Comparison of ENCODE assay signal across 22 cellular contexts in genomic region chr7:14420768-14421167, GRCh38.
"Had no signal": no experiment of that assay in that cellular context is flagged by ENCODE, and none has a peak within 500 bp of the region (broad histone marks: within the 10 kb centered on the region; RNA-seq: fewer than 3 reads in every experiment).

No MANE protein-coding gene starts in this region.

- H3K9me3 ChIP-seq: body of pancreas, esophagus squamous epithelium, thyroid gland had no signal

- H3K36me3 ChIP-seq: esophagus squamous epithelium, neural progenitor cell, thyroid gland had no signal

- H3K4me1 ChIP-seq: body of pancreas, neural progenitor cell, parathyroid adenoma, thyroid gland had no signal

- H3K4me3 ChIP-seq: body of pancreas, esophagus squamous epithelium, neural progenitor cell, smooth muscle cell, thyroid gland had no signal

- H3K27ac ChIP-seq: body of pancreas, esophagus squamous epithelium, neural progenitor cell, parathyroid adenoma, thyroid gland had no signal

- DNase-seq: activated CD4-positive, alpha-beta memory T cell treated with anti-CD3 and anti-CD28 coated beads, Interleukin-2, amount 10 ng/mL, durations not matched to agents 7 days and 5 days; activated CD4-positive, alpha-beta T cell treated with anti-CD3 and anti-CD28 coated beads for 48 hours; activated CD4-positive, CD25-positive, alpha-beta regulatory T cell; activated CD8-positive, alpha-beta memory T cell treated with anti-CD3 and anti-CD28 coated beads, Interleukin-2, amount 10 ng/mL, durations not matched to agents 7 days and 5 days; activated naive CD4-positive, alpha-beta T cell; activated naive CD8-positive, alpha-beta T cell treated with anti-CD3 and anti-CD28 coated beads for 36 hours; amniotic stem cell; dermis blood vessel endothelial cell; effector memory CD4-positive, alpha-beta T cell; esophagus squamous epithelium; mesenchymal stem cell; naive thymus-derived CD4-positive, alpha-beta T cell; stimulated activated CD4-positive, alpha-beta T cell treated with anti-CD3 and anti-CD28 coated beads, Interleukin-4, amount 100 ng/mL, for 24 hours; stimulated activated naive B cell treated with anti-CD40 and anti-IgM and Interleukin-4, amounts not matched to agents 10 μg/mL and 1 μg/mL and 100 μg/mL, for 72 hours; thyroid gland had no signal

- ATAC-seq: activated CD8-positive, alpha-beta memory T cell treated with anti-CD3 and anti-CD28 coated beads, Interleukin-2, amount 10 ng/mL, durations not matched to agents 7 days and 5 days; activated T-helper 17 cell treated with anti-CD3 and anti-CD28 coated beads, Interleukin-2, amount 50 U/mL, for 72 hours; body of pancreas; naive thymus-derived CD4-positive, alpha-beta T cell; sciatic nerve; stimulated activated naive B cell treated with anti-CD40 and anti-IgM and Interleukin-4, amounts not matched to agents 10 μg/mL and 1 μg/mL and 100 μg/mL, for 72 hours had no signal

- H3K4me1 Mint-ChIP-seq: activated CD4-positive, alpha-beta memory T cell treated with anti-CD3 and anti-CD28 coated beads, Interleukin-2, amount 10 ng/mL, durations not matched to agents 7 days and 5 days; activated CD8-positive, alpha-beta memory T cell treated with anti-CD3 and anti-CD28 coated beads, Interleukin-2, amount 10 ng/mL, durations not matched to agents 7 days and 5 days; activated naive CD8-positive, alpha-beta T cell treated with anti-CD3 and anti-CD28 coated beads for 36 hours; activated T-helper 17 cell treated with anti-CD3 and anti-CD28 coated beads, Interleukin-2, amount 50 U/mL, for 72 hours; naive thymus-derived CD4-positive, alpha-beta T cell; stimulated activated naive B cell treated with anti-CD40 and anti-IgM and Interleukin-4, amounts not matched to agents 10 μg/mL and 1 μg/mL and 100 μg/mL, for 72 hours had no signal

- H3K27me3 ChIP-seq: body of pancreas, esophagus squamous epithelium, neural progenitor cell, thyroid gland had no signal

- H3K27ac Mint-ChIP-seq: activated CD4-positive, alpha-beta memory T cell treated with anti-CD3 and anti-CD28 coated beads, Interleukin-2, amount 10 ng/mL, durations not matched to agents 7 days and 5 days; activated CD8-positive, alpha-beta memory T cell treated with anti-CD3 and anti-CD28 coated beads, Interleukin-2, amount 10 ng/mL, durations not matched to agents 7 days and 5 days; activated naive CD8-positive, alpha-beta T cell treated with anti-CD3 and anti-CD28 coated beads for 36 hours; activated T-helper 17 cell treated with anti-CD3 and anti-CD28 coated beads, Interleukin-2, amount 50 U/mL, for 72 hours; naive thymus-derived CD4-positive, alpha-beta T cell; neural progenitor cell; stimulated activated naive B cell treated with anti-CD40 and anti-IgM and Interleukin-4, amounts not matched to agents 10 μg/mL and 1 μg/mL and 100 μg/mL, for 72 hours had no signal

- H3K27me3 Mint-ChIP-seq: activated CD4-positive, alpha-beta memory T cell treated with anti-CD3 and anti-CD28 coated beads, Interleukin-2, amount 10 ng/mL, durations not matched to agents 7 days and 5 days; activated CD8-positive, alpha-beta memory T cell treated with anti-CD3 and anti-CD28 coated beads, Interleukin-2, amount 10 ng/mL, durations not matched to agents 7 days and 5 days; activated naive CD8-positive, alpha-beta T cell treated with anti-CD3 and anti-CD28 coated beads for 36 hours; activated T-helper 17 cell treated with anti-CD3 and anti-CD28 coated beads, Interleukin-2, amount 50 U/mL, for 72 hours; naive thymus-derived CD4-positive, alpha-beta T cell; stimulated activated naive B cell treated with anti-CD40 and anti-IgM and Interleukin-4, amounts not matched to agents 10 μg/mL and 1 μg/mL and 100 μg/mL, for 72 hours had no signal

- H3K9me3 Mint-ChIP-seq: activated CD4-positive, alpha-beta memory T cell treated with anti-CD3 and anti-CD28 coated beads, Interleukin-2, amount 10 ng/mL, durations not matched to agents 7 days and 5 days; activated naive CD8-positive, alpha-beta T cell treated with anti-CD3 and anti-CD28 coated beads for 36 hours; activated T-helper 17 cell treated with anti-CD3 and anti-CD28 coated beads, Interleukin-2, amount 50 U/mL, for 72 hours; stimulated activated naive B cell treated with anti-CD40 and anti-IgM and Interleukin-4, amounts not matched to agents 10 μg/mL and 1 μg/mL and 100 μg/mL, for 72 hours had no signal

- H3K4me3 Mint-ChIP-seq: activated CD4-positive, alpha-beta memory T cell treated with anti-CD3 and anti-CD28 coated beads, Interleukin-2, amount 10 ng/mL, durations not matched to agents 7 days and 5 days; activated CD8-positive, alpha-beta memory T cell treated with anti-CD3 and anti-CD28 coated beads, Interleukin-2, amount 10 ng/mL, durations not matched to agents 7 days and 5 days; activated naive CD8-positive, alpha-beta T cell treated with anti-CD3 and anti-CD28 coated beads for 36 hours; activated T-helper 17 cell treated with anti-CD3 and anti-CD28 coated beads, Interleukin-2, amount 50 U/mL, for 72 hours; naive thymus-derived CD4-positive, alpha-beta T cell; neural progenitor cell; stimulated activated naive B cell treated with anti-CD40 and anti-IgM and Interleukin-4, amounts not matched to agents 10 μg/mL and 1 μg/mL and 100 μg/mL, for 72 hours had no signal

- FAIRE-seq: urothelium cell line had no signal

- H3K36me3 Mint-ChIP-seq: activated CD8-positive, alpha-beta memory T cell treated with anti-CD3 and anti-CD28 coated beads, Interleukin-2, amount 10 ng/mL, durations not matched to agents 7 days and 5 days; activated naive CD8-positive, alpha-beta T cell treated with anti-CD3 and anti-CD28 coated beads for 36 hours; naive thymus-derived CD4-positive, alpha-beta T cell; neural progenitor cell; stimulated activated naive B cell treated with anti-CD40 and anti-IgM and Interleukin-4, amounts not matched to agents 10 μg/mL and 1 μg/mL and 100 μg/mL, for 72 hours had no signal
